ENCODE assay signal across 18 cellular contexts in genomic region chr19:1118999-1119398, GRCh38. TPM values are rescaled to one million over a fixed set of nuclear protein-coding genes. Genes with fewer than 3 reads are reported as not detected.
DNase-seq lines count a peak whose midpoint lies in the region; ATAC-seq, FAIRE-seq and TF ChIP-seq lines count a peak whose summit lies in the region.
"Had no signal": no experiment of that assay in that cellular context is flagged by ENCODE, and none has a peak within 500 bp of the region (broad histone marks: within the 10 kb centered on the region; RNA-seq: fewer than 3 reads in every experiment).

No MANE protein-coding gene starts in this region.

- H3K9ac ChIP-seq in IMR-90 (ENCODE audit: low read depth, low read length) (no peak overlapping the region), kidney (ENCODE audit: low read length in 2 of 2) (no peak overlapping the region)

- no peak overlapping the region for H2AK5ac ChIP-seq in IMR-90 (ENCODE audit: low read depth, low read length)

- in situ Hi-C loops in IMR-90 (cut with MboI; ENCODE audit: low sequenced_read_pairs) = no loop called here

- no peaks in the 10 kb centered on the region for H3K27me3 ChIP-seq in IMR-90 (ENCODE audit: control insufficient read depth, insufficient read depth, low read length)

- no peak overlapping the region for H2BK15ac ChIP-seq in IMR-90 (ENCODE audit: low read depth, low read length)

- H4K20me1 ChIP-seq in IMR-90 (ENCODE audit: insufficient read depth, low read length) = peaks cover 17% of the 10 kb centered on the region

- H3K4me3 ChIP-seq in IMR-90 (ENCODE audit: insufficient read depth, low read depth, low read length) = no peak overlapping the region
- no peak overlapping the region for H3K4me3 ChIP-seq in kidney (ENCODE audit: low read length in 2 of 2)

- peak; percentile 36 for DNase-seq in left ventricle myocardium superior
- no peak for DNase-seq in Right ventricle myocardium inferior (ENCODE audit: missing footprints)
- DNase-seq in IMR-90 = no peak
- peak; percentile 79 for DNase-seq in kidney
- no peak for DNase-seq in HTR-8/SVneo (ENCODE audit: insufficient read length, low spot score)
- DNase-seq: COR-L47, DMS153, DMS79 treated with DMSO at 0.1 percent for 48 hours, EL, HCEC 1CT had no signal

- H3K9me3 ChIP-seq in IMR-90 (ENCODE audit: control insufficient read depth, insufficient read depth, low read length) (no peaks in the 10 kb centered on the region), kidney (ENCODE audit: control insufficient read depth in 1 of 2, low read length in 2 of 2) (no peaks in the 10 kb centered on the region)

- no peak for TF ChIP-seq POLR2A in IMR-90 (IDR thresholded peaks at IDR 0.05; ENCODE audit: low read depth, low read length)

- whole genome bisulfite sequencing in IMR-90 (ENCODE audit: extremely low coverage in 2 of 2, insufficient read length in 1 of 2), 2 experiments = 90% methylated on average over 20 of the region's 34 CpGs; no CpG with 5 or more reads in 1 of the 2 experiments

- peaks cover 14 to 40% of the 10 kb centered on the region in 2 experiments for H3K79me1 ChIP-seq in IMR-90 (ENCODE audit: low read depth in 1 of 2, low read length in 2 of 2)

- TF ChIP-seq RAD21 in IMR-90 (IDR thresholded peaks at IDR 0.05; ENCODE audit: low read length) = no peak

- H3K4me1 ChIP-seq in IMR-90 (ENCODE audit: control insufficient read depth, insufficient read depth, low read length) = peaks cover 2% of the 10 kb centered on the region; the same call in 1 of the 2 replicates
- peaks cover 0 to 3% of the 10 kb centered on the region in 2 donors for H3K4me1 ChIP-seq in kidney (ENCODE audit: control insufficient read depth in 1 of 2, insufficient read depth in 1 of 2, low read depth in 1 of 2, low read length in 2 of 2)

- intact Hi-C loops in left ventricle myocardium superior (cut with micrococcal nuclease) = loop anchor here (10.0 kb wide), 1 partner anchor 76 kb away; no protein-coding TSS in a partner anchor
- intact Hi-C loops in Right ventricle myocardium inferior (cut with DNase I) = no loop called here
- intact Hi-C loops in IMR-90 (cut with micrococcal nuclease) = no loop called here
- intact Hi-C loops in kidney (cut with DNase I) = no loop called here

- ATAC-seq in left ventricle myocardium superior (no peak), Right ventricle myocardium inferior (no peak), IMR-90 (ENCODE audit: low read depth) (no peak), GM18909 (IDR thresholded peaks at IDR 0.05; ENCODE audit: poor library complexity, unreplicated experiment) (no peak), HG03460 (IDR thresholded peaks at IDR 0.05; ENCODE audit: unreplicated experiment) (no peak)
- ATAC-seq: CD8-positive, alpha-beta T cell had no signal

- H4K91ac ChIP-seq in IMR-90 (ENCODE audit: insufficient read depth, low read depth, low read length) = no peak overlapping the region

- H3K18ac ChIP-seq in IMR-90 (ENCODE audit: low read depth, low read length) = no peak overlapping the region

- no peak overlapping the region for H4K8ac ChIP-seq in IMR-90 (ENCODE audit: low read depth in 2 of 2, low read length in 2 of 2)

- H3K27ac ChIP-seq in IMR-90 (ENCODE audit: insufficient read depth, low read length) (no peak overlapping the region), kidney (ENCODE audit: low read depth in 2 of 2, low read length in 2 of 2) (no peak overlapping the region)
- H3K27ac ChIP-seq: C4-2B had no signal

- BruUV-seq in IMR-90 (replicated peaks; lab: Mats Ljungman, UMichigan) = no TSS peak

- H3K14ac ChIP-seq in IMR-90 (replicated peaks; ENCODE audit: low read depth, low read length) = no peak overlapping the region

- no peak overlapping the region for H3K56ac ChIP-seq in IMR-90 (ENCODE audit: extremely low read depth, insufficient read depth, low read length)

- no peaks in the 10 kb centered on the region for H3K9me1 ChIP-seq in IMR-90 (ENCODE audit: insufficient read depth, low read length)

- CTCF ChIA-PET in IMR-90 (lab: Yijun Ruan, JAX) = no interaction called here

- H2BK120ac ChIP-seq in IMR-90 (ENCODE audit: low read depth, low read length) = no peak overlapping the region

- TF ChIP-seq CTCF in IMR-90 (conservative IDR thresholded peaks at IDR 0.05; ENCODE audit: low read depth, low read length) = no peak
- TF ChIP-seq CTCF in kidney (IDR thresholded peaks at IDR 0.05; ENCODE audit: borderline replicate concordance, extremely low read depth, insufficient read depth) = no peak

- H2AK9ac ChIP-seq in IMR-90 (replicated peaks; ENCODE audit: low read depth, low read length, poor library complexity) = no peak overlapping the region

- H2BK5ac ChIP-seq in IMR-90 (ENCODE audit: low read depth, low read length, poor library complexity, severe bottlenecking) = no peak overlapping the region

- FAIRE-seq in kidney (lab: Jason Lieb, UNC) (no peak), HTR-8/SVneo (lab: Jason Lieb, UNC) (no peak)
- FAIRE-seq: A204.1, D721Med, G401.6, GM12891 had no signal

- H3K4ac ChIP-seq in IMR-90 (ENCODE audit: low read depth, low read length) = no peak overlapping the region

- POLR2A ChIA-PET in IMR-90 (lab: Charles Lee; ENCODE audit: unreplicated experiment) = no interaction called here

- no peak overlapping the region for H2BK20ac ChIP-seq in IMR-90 (ENCODE audit: low read depth, low read length)

- no peak overlapping the region for H4K5ac ChIP-seq in IMR-90 (ENCODE audit: low read depth, low read length)

- dilution Hi-C loops in IMR-90 (cut with HindIII; ENCODE audit: low sequenced_read_pairs, unreplicated experiment) = no loop called here

- H2AFZ ChIP-seq in IMR-90 (replicated peaks; ENCODE audit: low read length, poor library complexity) = peak overlapping the region; percentile 58

- H3K36me3 ChIP-seq in IMR-90 (ENCODE audit: control insufficient read depth, insufficient read depth, low read length) (peaks cover 88% of the 10 kb centered on the region), kidney (ENCODE audit: control insufficient read depth in 1 of 2, insufficient read depth in 2 of 2, low read length in 2 of 2) (peaks cover 19 to 39% of the 10 kb centered on the region in 2 donors)

- no peak overlapping the region for H3K4me2 ChIP-seq in IMR-90 (ENCODE audit: low read depth, low read length)

- H3K23ac ChIP-seq in IMR-90 (ENCODE audit: low read depth, low read length) = no peak overlapping the region

TF ChIP-seq in IMR-90, 13 proteins besides CTCF, POLR2A, EP300 and RAD21:
- no peak for TF ChIP-seq BHLHE40 (IDR thresholded peaks at IDR 0.05; ENCODE audit: low read depth, low read length)
- no peak for TF ChIP-seq MXI1 (IDR thresholded peaks at IDR 0.05; ENCODE audit: borderline replicate concordance, low read depth, low read length)
- TF ChIP-seq RFX5 (IDR thresholded peaks at IDR 0.05; ENCODE audit: low read depth, low read length) = no peak
- TF ChIP-seq CEBPB (IDR thresholded peaks at IDR 0.05; ENCODE audit: low read depth, low read length) = no peak
- no peak for TF ChIP-seq USF2 (IDR thresholded peaks at IDR 0.05; ENCODE audit: low read depth, low read length)
- no peak for TF ChIP-seq NFE2L2 (IDR thresholded peaks at IDR 0.05; ENCODE audit: low read depth, low read length)
- TF ChIP-seq CHD1 (IDR thresholded peaks at IDR 0.05; ENCODE audit: low read depth, low read length) = no peak
- TF ChIP-seq MAZ (IDR thresholded peaks at IDR 0.05; ENCODE audit: borderline replicate concordance, low read depth, low read length) = no peak
- no peak for TF ChIP-seq SMC3 (IDR thresholded peaks at IDR 0.05; ENCODE audit: low read depth, low read length)

RNA-seq across cellular contexts. Expression of gene GPX4, which starts 15.2 kb away (rescaled TPM):
- total RNA-seq in left ventricle myocardium superior = 337 TPM
- total RNA-seq in Right ventricle myocardium inferior = 361 TPM
- total RNA-seq in IMR-90 (2012; rRNA removed) = 357 and 415 TPM in 2 replicates
- polyA plus RNA-seq in IMR-90 (2012; rRNA removed) = 1,083 and 1,136 TPM in 2 replicates
- 2,056 and 2,058 TPM in 2 replicates for polyA plus RNA-seq in IMR-90 (2012; cell fraction: cytosol; rRNA removed)
- polyA plus RNA-seq in IMR-90 (2012; cell fraction: nucleus; rRNA removed; ENCODE audit: low replicate concordance) = 1,128 and 1,215 TPM in 2 replicates
- total RNA-seq in kidney = 268 TPM
- polyA plus RNA-seq in kidney (ENCODE audit: insufficient read depth, low read depth, low replicate concordance) = 966 TPM

RNA-seq across cellular contexts. Expression of gene POLR2E, which starts 23.8 kb away (rescaled TPM):
- 148 TPM for total RNA-seq in left ventricle myocardium superior
- 142 TPM for total RNA-seq in Right ventricle myocardium inferior
- total RNA-seq in IMR-90 (2012; rRNA removed) = 195 and 294 TPM in 2 replicates
- 391 and 449 TPM in 2 replicates for polyA plus RNA-seq in IMR-90 (2012; rRNA removed)
- 408 and 821 TPM in 2 replicates for polyA plus RNA-seq in IMR-90 (2012; cell fraction: cytosol; rRNA removed)
- 242 and 436 TPM in 2 replicates for polyA plus RNA-seq in IMR-90 (2012; cell fraction: nucleus; rRNA removed; ENCODE audit: low replicate concordance)
- 158 TPM for total RNA-seq in kidney
- polyA plus RNA-seq in kidney (ENCODE audit: insufficient read depth, low read depth, low replicate concordance) = 189 TPM

RNA-seq across cellular contexts. Expression of gene ARHGAP45, which starts 52.0 kb away (rescaled TPM):
- 6.0 TPM for total RNA-seq in left ventricle myocardium superior
- 6.6 TPM for total RNA-seq in Right ventricle myocardium inferior
- 0.83 and 1.3 TPM in 2 replicates for total RNA-seq in IMR-90 (2012; rRNA removed)
- polyA plus RNA-seq in IMR-90 (2012; rRNA removed) = 1.4 and 1.7 TPM in 2 replicates
- 2.0 and 2.2 TPM in 2 replicates for polyA plus RNA-seq in IMR-90 (2012; cell fraction: cytosol; rRNA removed)
- polyA plus RNA-seq in IMR-90 (2012; cell fraction: nucleus; rRNA removed; ENCODE audit: low replicate concordance) = 3.0 and 10.5 TPM in 2 replicates
- 50.0 TPM for total RNA-seq in kidney
- 11.8 TPM for polyA plus RNA-seq in kidney (ENCODE audit: insufficient read depth, low read depth, low replicate concordance)

RNA-seq across cellular contexts. Expression of gene SBNO2, which starts 55.1 kb away (rescaled TPM):
- total RNA-seq in left ventricle myocardium superior = 18.7 TPM
- 14.7 TPM for total RNA-seq in Right ventricle myocardium inferior
- total RNA-seq in IMR-90 (2012; rRNA removed) = 13.4 and 13.6 TPM in 2 replicates
- polyA plus RNA-seq in IMR-90 (2012; rRNA removed) = 40.4 and 40.5 TPM in 2 replicates
- polyA plus RNA-seq in IMR-90 (2012; cell fraction: cytosol; rRNA removed) = 16.4 and 33.2 TPM in 2 replicates
- polyA plus RNA-seq in IMR-90 (2012; cell fraction: nucleus; rRNA removed; ENCODE audit: low replicate concordance) = 123 and 292 TPM in 2 replicates
- 156 TPM for total RNA-seq in kidney
- polyA plus RNA-seq in kidney (ENCODE audit: insufficient read depth, low read depth, low replicate concordance) = 12.2 TPM

Comparison
In these comparisons a context has a peak if more than half of its experiments do, and no peak if none do; other contexts are left out.
1. DNase-seq: peak in left ventricle myocardium superior (single experiment) and kidney (single experiment); none in Right ventricle myocardium inferior (single experiment), IMR-90 (single experiment) and HTR-8/SVneo (single experiment).